In the genomic region with DNA sequence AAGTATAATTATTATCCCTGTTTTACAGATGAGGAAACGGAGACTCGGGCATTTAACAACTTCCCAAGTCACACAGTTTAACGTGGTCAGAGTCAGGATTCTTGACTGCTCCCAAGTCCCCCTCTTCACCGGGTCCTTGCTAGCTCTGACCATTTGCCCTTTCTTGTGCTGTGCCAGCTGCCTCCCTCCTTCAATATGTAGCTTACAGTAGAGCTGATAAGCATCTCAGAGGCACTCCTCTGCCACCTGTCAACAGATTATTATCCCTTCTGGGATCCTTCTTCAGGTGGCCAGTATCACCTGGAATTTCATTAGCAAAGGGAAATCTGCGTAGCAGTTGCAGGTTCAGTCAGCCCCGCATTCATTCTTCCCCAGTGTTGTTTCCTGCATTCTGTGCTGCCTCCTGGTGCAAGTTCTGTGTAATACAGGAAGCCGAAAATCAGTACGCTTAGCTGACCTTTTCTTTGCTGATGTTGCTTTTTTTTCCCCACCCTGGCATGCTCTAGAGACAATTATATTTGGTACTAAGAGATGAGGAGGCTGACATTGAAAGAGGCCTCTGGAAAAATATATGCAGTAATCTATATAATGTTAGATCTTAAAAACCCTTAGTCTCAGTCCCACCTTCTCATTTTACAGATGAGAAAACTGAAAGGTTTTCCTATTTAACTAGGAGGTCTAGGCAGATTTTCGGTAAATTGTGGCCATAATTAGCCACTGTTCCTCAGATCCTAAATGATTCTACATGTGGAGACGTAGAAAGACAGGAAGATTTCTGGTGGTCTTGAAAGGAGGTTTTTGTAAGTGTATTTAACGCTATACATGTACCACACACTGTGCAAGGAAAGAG, we compare ENCODE assay signal across 8 cellular contexts. TPM values are rescaled to one million over a fixed set of nuclear protein-coding genes. Genes with fewer than 3 reads are reported as not detected.
A peak's percentile ranks its signal among the peaks of the same experiment; 100 is the strongest.
DNase-seq lines count a peak whose midpoint lies in the region; ATAC-seq and TF ChIP-seq lines count a peak whose summit lies in the region.

No MANE protein-coding gene starts in this region.

- intact Hi-C loops in breast epithelium (cut with DNase I; ENCODE audit: low total_unique reads), result no loop called here

- CTCF ChIA-PET in AG04449 (lab: Yijun Ruan, JAX), result interaction anchor here (0.6 to 9.8 kb wide), 71 partner anchors 11 to 258 kb away, joined by 3 to 511 read pairs (median 6); a partner anchor contains a TSS

- H3K4me3 Mint-ChIP-seq in T-helper 17 cell, result no peak overlapping the region

- TF ChIP-seq POLR2A in breast epithelium (IDR thresholded peaks at IDR 0.05), result no peak

- no peaks in the 10 kb centered on the region for H3K27me3 ChIP-seq in breast epithelium

- H3K27me3 Mint-ChIP-seq in T-helper 17 cell, result no peaks in the 10 kb centered on the region

- DNase-seq in AG04449 (ENCODE audit: low read depth, low spot score) (no peak), GM12864 (ENCODE audit: low read depth) (peak; percentile 16), T-helper 17 cell (peak in 2 of 3 donors; percentile 19 to 37), breast epithelium (ENCODE audit: low spot score in 2 of 2) (no peak), kidney glomerular epithelial cell (lab: John Stamatoyannopoulos, UW) (peak; percentile 43)
- DNase-seq in stimulated activated CD8-positive, alpha-beta memory T cell treated with anti-CD3 and anti-CD28 coated beads, Interleukin-12 subunit alpha, Interleukin-12 subunit beta, amount 100 ng/mL, for 1 hour (ENCODE audit: low read depth), result peak; percentile 10

- H3K9me3 ChIP-seq in T-helper 17 cell (ENCODE audit: control insufficient read depth, low read length, poor library complexity, severe bottlenecking) (no peaks in the 10 kb centered on the region), breast epithelium (no peaks in the 10 kb centered on the region)

- H3K4me3 ChIP-seq in AG04449 (ENCODE audit: low read depth, low read length), result no peak overlapping the region
- H3K4me3 ChIP-seq in GM12864 (ENCODE audit: low read depth, low read length), result no peak overlapping the region
- H3K4me3 ChIP-seq in breast epithelium, result no peak overlapping the region

- peaks cover 0 to 7% of the 10 kb centered on the region in 2 donors for H3K4me1 ChIP-seq in breast epithelium

- peak; percentile 76 for TF ChIP-seq CTCF in AG04449 (IDR thresholded peaks at IDR 0.05; ENCODE audit: insufficient read depth, low read length, missing control alignments)
- TF ChIP-seq CTCF in GM12864 (IDR thresholded peaks at IDR 0.05; ENCODE audit: low read depth, low read length, missing control alignments), result peak; percentile 86
- peak; percentile 81 for TF ChIP-seq CTCF in LNCAP (IDR thresholded peaks at IDR 0.05)
- peak; percentile 63 to 75 (median 68) for TF ChIP-seq CTCF in breast epithelium (IDR thresholded peaks at IDR 0.05)

- peaks cover 3% of the 10 kb centered on the region for H3K36me3 Mint-ChIP-seq in T-helper 17 cell (ENCODE audit: low read depth)

- H3K27ac Mint-ChIP-seq in T-helper 17 cell, result no peak overlapping the region

- POLR2A ChIA-PET in AG04449 (lab: Yijun Ruan, JAX), result interaction anchor here (0.7 kb wide), 1 partner anchor 126 kb away, joined by 3 read pairs; no protein-coding TSS in a partner anchor

- H3K36me3 ChIP-seq in breast epithelium, result no peaks in the 10 kb centered on the region

- peak; percentile 78 for ATAC-seq in T-helper 17 cell
- ATAC-seq in HG03520 (IDR thresholded peaks at IDR 0.05; ENCODE audit: unreplicated experiment), result no peak

- H3K4me1 Mint-ChIP-seq in T-helper 17 cell, result peaks cover 8% of the 10 kb centered on the region

- H3K27ac ChIP-seq in breast epithelium, result no peak overlapping the region

RNA-seq across cellular contexts. Expression of a gene that starts 24.8 kb away (rescaled TPM):
- 1 to 10 TPM; 8.0 to 9.5 TPM for total RNA-seq in T-helper 17 cell
- 10 to 100 TPM in 2 of 3 donors, 1 to 10 TPM in 1; 8.6 to 16.8 (median 11.5) TPM for total RNA-seq in breast epithelium

RNA-seq across cellular contexts. Expression of a gene that starts 38.7 kb away (rescaled TPM):
- total RNA-seq in T-helper 17 cell (10 to 100 TPM; 17.6 to 21.8 TPM), breast epithelium (10 to 100 TPM in 2 of 3 donors, 1 to 10 TPM in 1; 5.0 to 18.7 (median 15.8) TPM)

RNA-seq across cellular contexts. Expression of a gene that starts 53.3 kb away (rescaled TPM):
- total RNA-seq in T-helper 17 cell, result 10 to 100 TPM; 48.1 to 58.1 TPM
- total RNA-seq in breast epithelium, result 10 to 100 TPM; 24.9 to 31.4 (median 27.5) TPM

Comparison
In these comparisons a context has a peak if more than half of its experiments do, and no peak if none do; other contexts are left out.
1. DNase-seq: peak in GM12864 (single experiment), T-helper 17 cell (2 of 3), kidney glomerular epithelial cell (single experiment) and stimulated activated CD8-positive, alpha-beta memory T cell treated with anti-CD3 and anti-CD28 coated beads, Interleukin-12 subunit alpha, Interleukin-12 subunit beta, amount 100 ng/mL, for 1 hour (single experiment); none in AG04449 (single experiment) and breast epithelium (0 of 2).
2. Peak in every context shown above with its lines, with median percentiles within 50 percentile points of each other: CTCF ChIP-seq.